In genomic region chr6:27183082-27183832, GRCh38 we compare ENCODE assay signal across 19 cellular contexts.
DNase-seq lines count a peak whose midpoint lies in the region; TF ChIP-seq lines count a peak whose summit lies in the region.
"Had no signal": no experiment of that assay in that cellular context is flagged by ENCODE, and none has a peak within 500 bp of the region (broad histone marks: within the 10 kb centered on the region; RNA-seq: fewer than 3 reads in every experiment).

No MANE protein-coding gene starts in this region.

- H3K36me3 ChIP-seq in H7 (replicated peaks; ENCODE audit: control insufficient read depth, insufficient read depth, low read length) (no peaks in the 10 kb centered on the region), SU-DHL-6 (ENCODE audit: low read length) (no peaks in the 10 kb centered on the region)

- no peak overlapping the region for H3K4me2 ChIP-seq in SU-DHL-6 (ENCODE audit: low read depth, low read length, poor library complexity, severe bottlenecking)
- H3K4me2 ChIP-seq: A549 had no signal

- no peak overlapping the region for H3K9ac ChIP-seq in SU-DHL-6 (ENCODE audit: low read length)

- H3F3A ChIP-seq in SU-DHL-6 (ENCODE audit: insufficient read depth), result no peaks in the 10 kb centered on the region

- no peaks in the 10 kb centered on the region for H3K9me2 ChIP-seq in SU-DHL-6 (replicated peaks; ENCODE audit: insufficient read depth, low read length)

- no peak overlapping the region for H2AFZ ChIP-seq in SU-DHL-6 (ENCODE audit: low read depth, low read length, severe bottlenecking)

- peaks cover 11% of the 10 kb centered on the region for H3K27me3 ChIP-seq in H7 (ENCODE audit: control insufficient read depth, insufficient read depth, low read length)
- no peaks in the 10 kb centered on the region for H3K27me3 ChIP-seq in SU-DHL-6 (ENCODE audit: low read length)

- no peaks in the 10 kb centered on the region for H3K9me3 ChIP-seq in SU-DHL-6 (ENCODE audit: insufficient read depth, low read length)
- H3K9me3 ChIP-seq: A549 had no signal

- H3K4me3 ChIP-seq in H7 (ENCODE audit: insufficient read depth, low read depth, low read length) (no peak overlapping the region), SU-DHL-6 (ENCODE audit: insufficient read depth, low read length, poor library complexity, severe bottlenecking) (no peak overlapping the region)
- H3K4me3 ChIP-seq: A549, SK-N-MC had no signal

- H4K20me1 ChIP-seq in SU-DHL-6 (ENCODE audit: low read depth, low read length), result no peaks in the 10 kb centered on the region

- TF ChIP-seq CTCF in C4-2B (conservative IDR thresholded peaks at IDR 0.05), result 0 out of 2 replicates have a peak, but pooled peaks have one; percentile 3
- TF ChIP-seq CTCF in SU-DHL-6 (IDR thresholded peaks at IDR 0.05; ENCODE audit: insufficient read depth, low read length, poor library complexity, severe bottlenecking), result peak; percentile 14

- H3K79me2 ChIP-seq in SU-DHL-6 (ENCODE audit: insufficient read depth, low read length), result no peaks in the 10 kb centered on the region

- DNase-seq in H7 (peak; percentile 31), iPS-NIHi11 (ENCODE audit: low spot score) (peak; percentile 18), substantia nigra (lab: John Stamatoyannopoulos, UW) (no peak), superior temporal gyrus (ENCODE audit: extremely low spot score) (no peak)
- no peak for DNase-seq in stimulated activated CD8-positive, alpha-beta memory T cell treated with anti-CD3 and anti-CD28 coated beads, Interleukin-4, amount 100 ng/mL, for 48 hours
- DNase-seq: Calu3, DMS79 treated with DMSO at 0.1 percent for 48 hours, GF-D8, KBM-7, MM.1S, NCI-H1694, NCI-H2029 treated with DMSO at 0.1 percent for 48 hours, NCI-H526 treated with DMSO at 0.1 percent for 48 hours, SIG-M5 had no signal

- H3K27ac ChIP-seq in C4-2B, result no peak overlapping the region
- H3K27ac ChIP-seq in SU-DHL-6 (ENCODE audit: low read depth, low read length), result no peak overlapping the region
- no peak overlapping the region for H3K27ac ChIP-seq in substantia nigra (ENCODE audit: low read depth, low read length, poor library complexity, severe bottlenecking)
- H3K27ac ChIP-seq: A549, RWPE1, SK-N-MC had no signal

Comparison
In these comparisons a context has a peak if more than half of its experiments do, and no peak if none do; other contexts are left out.
1. DNase-seq: peak in H7 (single experiment) and iPS-NIHi11 (single experiment); none in substantia nigra (0 of 49), superior temporal gyrus (single experiment) and stimulated activated CD8-positive, alpha-beta memory T cell treated with anti-CD3 and anti-CD28 coated beads, Interleukin-4, amount 100 ng/mL, for 48 hours (single experiment).